In genomic region chr21:41726630-41726969, GRCh38 we compare ENCODE assay signal across 18 cellular contexts. TPM values are rescaled to one million over a fixed set of nuclear protein-coding genes. Genes with fewer than 3 reads are reported as not detected.
DNase-seq lines count a peak whose midpoint lies in the region; ATAC-seq and TF ChIP-seq lines count a peak whose summit lies in the region.
"Had no signal": no experiment of that assay in that cellular context is flagged by ENCODE, and none has a peak within 500 bp of the region (broad histone marks: within the 10 kb centered on the region; RNA-seq: fewer than 3 reads in every experiment).

No MANE protein-coding gene starts in this region.

- peak overlapping the region; percentile 47 for H2AFZ ChIP-seq in PC-3 (ENCODE audit: low read length)

- H3K4me2 ChIP-seq in PC-3 (ENCODE audit: low read length), result peak overlapping the region; percentile 71

- intact Hi-C loops in PC-3 (cut with micrococcal nuclease) (no loop called here), vagina (cut with DNase I) (no loop called here)

- H3K27me3 ChIP-seq in PC-3 (ENCODE audit: low read length) (no peaks in the 10 kb centered on the region), neutrophil (peaks cover 87% of the 10 kb centered on the region), vagina (no peaks in the 10 kb centered on the region)

- peak overlapping the region; percentile 96 for H3K27ac ChIP-seq in PC-3 (ENCODE audit: low read length)
- H3K27ac ChIP-seq in coronary artery, result peak overlapping the region; percentile 86 to 92
- peak overlapping the region; percentile 34 for H3K27ac ChIP-seq in neutrophil
- peak overlapping the region; percentile 16 for H3K27ac ChIP-seq in vagina
- H3K27ac ChIP-seq: neural progenitor cell, uterus had no signal

- H3K79me2 ChIP-seq in PC-3 (ENCODE audit: low read length), result no peaks in the 10 kb centered on the region

- no peaks in the 10 kb centered on the region for H3F3A ChIP-seq in PC-3 (ENCODE audit: low read length, unreplicated experiment)

- no peak for ATAC-seq in PC-3
- ATAC-seq in GM19463 (IDR thresholded peaks at IDR 0.05; ENCODE audit: unreplicated experiment), result no peak
- ATAC-seq in GM18870 (IDR thresholded peaks at IDR 0.05; ENCODE audit: unreplicated experiment), result no peak

- DNase-seq in PC-3 (no peak), coronary artery (ENCODE audit: low spot score) (no peak), vagina (ENCODE audit: extremely low spot score in 2 of 2) (no peak), DMS153 treated with DMSO at 0.1 percent for 48 hours (lab: John Stamatoyannopoulos, UW; ENCODE audit: unreplicated experiment) (no peak)
- DNase-seq: activated naive CD4-positive, alpha-beta T cell; anterior cingulate cortex; foreskin melanocyte; midbrain; NCI-H1436 treated with DMSO at 0.1 percent for 48 hours; NCI-H2227 treated with DMSO at 0.1 percent for 48 hours had no signal

- H3K9ac ChIP-seq in PC-3 (ENCODE audit: low read length), result peak overlapping the region; percentile 81
- H3K9ac ChIP-seq: neural progenitor cell had no signal

- H3K36me3 ChIP-seq in PC-3 (ENCODE audit: low read depth, low read length) (no peaks in the 10 kb centered on the region), neutrophil (no peaks in the 10 kb centered on the region), vagina (no peaks in the 10 kb centered on the region)
- H3K36me3 ChIP-seq: neural progenitor cell, uterus had no signal

- BruUV-seq in PC-3 (replicated peaks; lab: Mats Ljungman, UMichigan), result no TSS peak

- TF ChIP-seq CTCF in PC-3 (conservative IDR thresholded peaks at IDR 0.05; ENCODE audit: low read depth, low read length) (no peak), coronary artery (IDR thresholded peaks at IDR 0.05) (no peak), neutrophil (IDR thresholded peaks at IDR 0.05) (no peak), vagina (IDR thresholded peaks at IDR 0.05) (no peak)

- TF ChIP-seq POLR2A in vagina (IDR thresholded peaks at IDR 0.05), result no peak

- H3K9me3 ChIP-seq in PC-3 (ENCODE audit: low read length) (no peaks in the 10 kb centered on the region), neutrophil (no peaks in the 10 kb centered on the region), vagina (no peaks in the 10 kb centered on the region)
- H3K9me3 ChIP-seq: uterus had no signal

- H4K20me1 ChIP-seq in PC-3 (ENCODE audit: low read length), result no peaks in the 10 kb centered on the region

- CTCF ChIA-PET in PC-3 (lab: Charles Lee), result interaction anchor here (0.8 to 1.0 kb wide), 3 partner anchors 42 to 114 kb away, joined by 3 read pairs; no protein-coding TSS in a partner anchor

- peaks cover 41% of the 10 kb centered on the region for H3K4me1 ChIP-seq in PC-3 (ENCODE audit: insufficient read depth, low read length)
- peaks cover 0 to 41% of the 10 kb centered on the region in 2 experiments for H3K4me1 ChIP-seq in neutrophil (ENCODE audit: control insufficient read depth in 1 of 2, insufficient read depth in 1 of 2, low read depth in 1 of 2, low read length in 1 of 2)
- H3K4me1 ChIP-seq in vagina, result peaks cover 21% of the 10 kb centered on the region
- H3K4me1 ChIP-seq: uterus had no signal

- no peaks in the 10 kb centered on the region for H3K9me2 ChIP-seq in PC-3 (replicated peaks; ENCODE audit: low read length)

- H3K4me3 ChIP-seq in PC-3 (ENCODE audit: low read length), result no peak overlapping the region
- peak overlapping the region; percentile 19 for H3K4me3 ChIP-seq in coronary artery
- no peak overlapping the region for H3K4me3 ChIP-seq in neutrophil (ENCODE audit: low read depth in 1 of 2, low read length in 1 of 2)
- H3K4me3 ChIP-seq in vagina, result no peak overlapping the region
- H3K4me3 ChIP-seq: neural progenitor cell, uterus had no signal

- POLR2A ChIA-PET in PC-3 (lab: Charles Lee; ENCODE audit: unreplicated experiment), result interaction anchor here (0.6 kb wide), 1 partner anchor 35 kb away, joined by 3 read pairs; no protein-coding TSS in a partner anchor

RNA-seq across cellular contexts. Expression of gene RIPK4, which starts 40.3 kb away (rescaled TPM):
- 252 and 333 TPM in 2 replicates for total RNA-seq in PC-3 (2014; rRNA removed)
- total RNA-seq in vagina, result 28.0 TPM
- total RNA-seq: B cell; LHCN-M2; T-helper 1 cell treated with Interleukin-12 subunit alpha and Interleukin-12 subunit beta and Interleukin-4 antibody, amounts not matched to agents 30 ng/mL and 1 ng/mL, for 36 hours had no signal

Comparison
In these comparisons a context has a peak if more than half of its experiments do, and no peak if none do; other contexts are left out.
1. H3K27ac ChIP-seq: peak in every context shown above with its lines; median percentile 96 in PC-3; 89 in coronary artery; 34 in neutrophil; 16 in vagina.